In the genomic region with DNA sequence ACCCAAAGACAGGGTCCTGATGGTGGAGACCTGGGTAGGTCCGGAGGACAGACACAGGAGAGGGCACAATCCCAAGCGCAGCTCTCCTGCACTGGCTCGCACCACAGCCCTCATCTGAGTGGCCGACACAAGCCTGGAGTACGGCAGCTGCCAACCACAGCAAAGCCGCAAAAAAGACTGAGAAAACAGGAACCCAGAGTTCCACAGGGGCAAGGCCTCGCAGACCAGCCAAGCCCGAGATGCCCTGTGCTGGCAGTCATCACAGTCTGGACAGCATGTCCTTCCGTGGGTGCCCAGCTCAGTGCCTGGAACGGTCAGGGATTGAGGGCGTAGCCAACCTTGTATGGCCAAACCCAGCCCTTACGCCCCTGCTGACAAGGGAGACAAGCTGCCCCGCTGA, we compare ENCODE assay signal across 17 cellular contexts. TPM values are rescaled to one million over a fixed set of nuclear protein-coding genes. Genes with fewer than 3 reads are reported as not detected.
DNase-seq lines count a peak whose midpoint lies in the region; ATAC-seq and TF ChIP-seq lines count a peak whose summit lies in the region.
"Had no signal": no experiment of that assay in that cellular context is flagged by ENCODE, and none has a peak within 500 bp of the region (broad histone marks: within the 10 kb centered on the region; RNA-seq: fewer than 3 reads in every experiment).

No MANE protein-coding gene starts in this region.

- H3K9me3 ChIP-seq in spleen: no peaks in the 10 kb centered on the region
- H3K9me3 ChIP-seq: left lung had no signal

- DNase-seq in activated effector memory CD4-positive, alpha-beta T cell treated with anti-CD3 and anti-CD28 coated beads, Interleukin-2, amount 50 U/mL, for 16 hours: peak; percentile 63
- DNase-seq in activated effector memory CD4-positive, alpha-beta T cell treated with Interleukin-2 at 50 U/mL for 16 hours: no peak
- DNase-seq in UCSD-AML1 (lab: John Stamatoyannopoulos, UW; ENCODE audit: unreplicated experiment): peak; percentile 66
- peak; percentile 48 for DNase-seq in left lobe of liver (ENCODE audit: low spot score)
- peak; percentile 88 for DNase-seq in spleen
- DNase-seq in NCI-H1694 treated with DMSO at 0.1 percent for 48 hours (lab: John Stamatoyannopoulos, UW): no peak
- DNase-seq: activated CD8-positive, alpha-beta memory T cell treated with anti-CD3 and anti-CD28 coated beads, Interleukin-2, amount 50 U/mL, for 4 hours; effector memory CD4-positive, alpha-beta T cell; EL; NCI-H1092; NCI-H510A treated with DMSO at 0.1 percent for 48 hours had no signal

- H3K4me3 ChIP-seq in spleen: peak overlapping the region in 1 of 8 donors; percentile 1
- H3K4me3 ChIP-seq: GM23338, left lung had no signal

- TF ChIP-seq CTCF in spleen (IDR thresholded peaks at IDR 0.05 in 8 of 11, conservative IDR thresholded peaks at IDR 0.05 in 3 of 11): no peak

- ATAC-seq in left lobe of liver (peak; percentile 26), GM21737 (IDR thresholded peaks at IDR 0.05; ENCODE audit: unreplicated experiment) (no peak), GM18519 (IDR thresholded peaks at IDR 0.05; ENCODE audit: low FRiP score, unreplicated experiment) (no peak)
- ATAC-seq: GM23338, left lung had no signal

- H3K27ac ChIP-seq in spleen: peak overlapping the region; percentile 43 to 79 (median 67)
- H3K27ac ChIP-seq: left lung had no signal

- H3K36me3 ChIP-seq in spleen: peaks cover 0 to 100% (median 77%) of the 10 kb centered on the region in 6 donors

- no peaks in the 10 kb centered on the region for H3K27me3 ChIP-seq in spleen (replicated peaks in 1 of 7)
- H3K27me3 ChIP-seq: left lung had no signal

- TF ChIP-seq POLR2A in spleen (IDR thresholded peaks at IDR 0.05): no peak

- peaks cover 13 to 99% (median 66%) of the 10 kb centered on the region in 6 donors for H3K4me1 ChIP-seq in spleen

- 14 to 36% (median 28%) methylated on average over 7 to 13 of the region's 13 CpGs for WGBS in spleen, 5 donors

- intact Hi-C loops in spleen (cut with DNase I; ENCODE audit: low total_unique reads): no loop called here

RNA-seq across cellular contexts. Expression of a gene that starts 11.4 kb away (rescaled TPM):
- 38.4 TPM for total RNA-seq in left lobe of liver
- 10 to 100 TPM; 23.5 to 61.0 (median 48.0) TPM for total RNA-seq in spleen
- 100 to 1,000 TPM in 1 of 3 donors, 10 to 100 TPM in 2; 53.1 to 131 (median 89.3) TPM for polyA plus RNA-seq in spleen

RNA-seq across cellular contexts. Expression of a gene that starts 11.4 kb away (rescaled TPM):
- total RNA-seq in left lobe of liver: 20.0 TPM
- 10 to 100 TPM; 18.5 to 41.5 (median 29.4) TPM for total RNA-seq in spleen
- 10 to 100 TPM in 1 of 3 donors, 1 to 10 TPM in 2; 5.0 to 12.0 (median 6.2) TPM for polyA plus RNA-seq in spleen

RNA-seq across cellular contexts. Expression of a gene that starts 22.3 kb away (rescaled TPM):
- 5.5 TPM for total RNA-seq in left lobe of liver
- 10 to 100 TPM in 4 of 7 donors, 1 to 10 TPM in 3; 6.6 to 14.0 (median 10.5) TPM for total RNA-seq in spleen
- polyA plus RNA-seq in spleen: 1 to 10 TPM; 3.4 to 6.0 (median 4.4) TPM

RNA-seq across cellular contexts. Expression of a gene that starts 33.4 kb away (rescaled TPM):
- total RNA-seq in left lobe of liver: 9.7 TPM
- 10 to 100 TPM; 13.0 to 27.1 (median 15.5) TPM for total RNA-seq in spleen
- 10 to 100 TPM; 21.5 to 29.1 (median 24.0) TPM for polyA plus RNA-seq in spleen

RNA-seq across cellular contexts. Expression of a gene that starts 36.1 kb away (rescaled TPM):
- total RNA-seq in left lobe of liver: 0.05 TPM
- total RNA-seq in spleen: under 1 TPM; 0.13 to 0.88 (median 0.56) TPM
- under 1 TPM; 0.09 to 0.51 (median 0.33) TPM for polyA plus RNA-seq in spleen
- total RNA-seq: astrocyte, GM23338, left lung, osteocyte had no signal

Comparison
In these comparisons a context has a peak if more than half of its experiments do, and no peak if none do; other contexts are left out.
1. DNase-seq: peak in activated effector memory CD4-positive, alpha-beta T cell treated with anti-CD3 and anti-CD28 coated beads, Interleukin-2, amount 50 U/mL, for 16 hours (single experiment), UCSD-AML1 (single experiment), left lobe of liver (single experiment) and spleen (single experiment); none in activated effector memory CD4-positive, alpha-beta T cell treated with Interleukin-2 at 50 U/mL for 16 hours (single experiment) and NCI-H1694 treated with DMSO at 0.1 percent for 48 hours (single experiment).